27 cellular contexts compared by ENCODE assay signal in the genomic region with DNA sequence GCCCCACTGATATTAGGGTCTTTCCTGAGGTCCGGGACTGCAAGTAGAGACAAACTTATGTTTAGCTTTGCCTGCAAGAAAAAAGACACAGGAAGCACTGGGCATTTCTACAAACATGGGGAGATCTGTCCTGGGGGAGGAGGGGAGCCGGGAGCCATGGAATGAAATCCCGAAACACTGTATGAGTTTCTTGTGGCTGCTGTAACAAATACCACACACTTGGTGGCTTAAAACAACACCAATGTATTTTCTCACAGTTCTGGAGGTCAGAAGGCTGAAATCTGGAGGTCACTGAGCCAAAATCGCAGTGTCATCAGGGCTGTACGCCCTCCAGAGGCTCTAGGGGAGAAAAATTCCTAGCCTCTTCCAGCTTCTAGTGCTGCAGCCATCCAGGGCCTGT.
DNase-seq lines count a peak whose midpoint lies in the region; ATAC-seq, FAIRE-seq and TF ChIP-seq lines count a peak whose summit lies in the region.
"Had no signal": no experiment of that assay in that cellular context is flagged by ENCODE, and none has a peak within 500 bp of the region (broad histone marks: within the 10 kb centered on the region; RNA-seq: fewer than 3 reads in every experiment).

No MANE protein-coding gene starts in this region.

- TF ChIP-seq EP300 in K562 (IDR thresholded peaks at IDR 0.05; ENCODE audit: low read length), result no peak

- DNase-seq in K562 (ENCODE audit: extremely low read depth in 1 of 4, low spot score in 3 of 4) (no peak), brain microvascular endothelial cell (no peak), mesenteric fat pad (ENCODE audit: low spot score) (peak; percentile 78), mucosa of descending colon (no peak), NCI-H446 (lab: John Stamatoyannopoulos, UW) (no peak), hippocampal formation (lab: John Stamatoyannopoulos, UW) (no peak)
- DNase-seq: 8988T; ACHN; BE2C; C1 segment of cervical spinal cord; CD4-positive, alpha-beta memory T cell; CD4-positive, CD25-positive, alpha-beta regulatory T cell; CD8-positive, alpha-beta memory T cell; COR-L47; DMS 273 treated with DMSO at 0.1 percent for 48 hours; DMS153; DMS53; DMS79; DND-41; EL; GDM1 had no signal

- no peak for TF ChIP-seq POLR2A in K562 (conservative IDR thresholded peaks at IDR 0.05)

- TF ChIP-seq CTCF in K562 (IDR thresholded peaks at IDR 0.05 in 2 of 3, conservative IDR thresholded peaks at IDR 0.05 in 1 of 3; ENCODE audit: insufficient read depth in 2 of 3, low read depth in 1 of 3, low read length in 3 of 3) (no peak), brain microvascular endothelial cell (IDR thresholded peaks at IDR 0.05; ENCODE audit: low read depth, low read length, missing control alignments) (peak; percentile 3), mucosa of descending colon (IDR thresholded peaks at IDR 0.05) (no peak)

- ATAC-seq in K562 (no peak), mucosa of descending colon (no peak)
- ATAC-seq: GM12878 had no signal

- H3K9me3 ChIP-seq in K562 (replicated peaks; ENCODE audit: control insufficient read depth, insufficient read depth, low read depth, low read length) (no peaks in the 10 kb centered on the region), mucosa of descending colon (no peaks in the 10 kb centered on the region)
- H3K9me3 ChIP-seq: BE2C had no signal

- in situ Hi-C loops in K562 (cut with MboI), result no loop called here
- in situ Hi-C loops in brain microvascular endothelial cell (cut with HindIII; ENCODE audit: low pct_ligation_motif_present, low sequenced_read_pairs), result no loop called here

- no peaks in the 10 kb centered on the region for H3K36me3 ChIP-seq in K562 (ENCODE audit: control insufficient read depth, insufficient read depth, low read length)
- H3K36me3 ChIP-seq in brain microvascular endothelial cell (replicated peaks), result no peaks in the 10 kb centered on the region
- H3K36me3 ChIP-seq in mucosa of descending colon (ENCODE audit: low read depth), result no peaks in the 10 kb centered on the region
- H3K36me3 ChIP-seq: BE2C, BLaER1 had no signal

- WGBS in K562 (ENCODE audit: insufficient coverage, low coverage, missing lambda C conversion rate), result 5% methylated on average over 5 of the region's 5 CpGs

- intact Hi-C loops in K562 (cut with micrococcal nuclease), result no loop called here
- intact Hi-C loops in mucosa of descending colon (cut with DNase I, micrococcal nuclease), result no loop called here

- FAIRE-seq in K562 (lab: Jason Lieb, UNC), result no peak
- FAIRE-seq: A204.1, GM12878, GM12892, GM18507, GM19239 had no signal

- no peaks in the 10 kb centered on the region for H3K79me2 ChIP-seq in K562 (ENCODE audit: control insufficient read depth, insufficient read depth, low read length)

- TF ChIP-seq RAD21 in K562 (CRISPR knock-in tag; conservative IDR thresholded peaks at IDR 0.05 in 1 of 2, IDR thresholded peaks at IDR 0.05 in 1 of 2), result no peak

- POLR2A ChIA-PET in K562 (lab: Yijun Ruan, JAX), result no interaction called here

- no peak overlapping the region for H3K9ac ChIP-seq in K562 (ENCODE audit: insufficient read depth in 1 of 2, low read depth in 2 of 2, low read length in 2 of 2)
- H3K9ac ChIP-seq: BLaER1 had no signal

- CTCF ChIA-PET in K562 (lab: Yijun Ruan, JAX; ENCODE audit: low intra/inter-chr PET ratio), result no interaction called here

- H2AFZ ChIP-seq in K562 (ENCODE audit: low read depth, low read length), result no peak overlapping the region

- H3K27ac ChIP-seq in K562 (ENCODE audit: extremely low read depth, low read depth, low read length) (no peak overlapping the region), brain microvascular endothelial cell (no peak overlapping the region)
- H3K27ac ChIP-seq: BLaER1 had no signal

- H3K4me3 ChIP-seq in K562 (no peak overlapping the region), brain microvascular endothelial cell (ENCODE audit: low read depth, low read length) (no peak overlapping the region), mucosa of descending colon (no peak overlapping the region)
- H3K4me3 ChIP-seq: BLaER1, GM12878 had no signal

- no peaks in the 10 kb centered on the region for H3K9me1 ChIP-seq in K562 (ENCODE audit: control insufficient read depth, insufficient read depth, low read length)

- H3K4me2 ChIP-seq in K562 (ENCODE audit: insufficient read depth, low read length), result no peak overlapping the region
- H3K4me2 ChIP-seq: BLaER1 had no signal

- no peaks in the 10 kb centered on the region for H3K4me1 ChIP-seq in K562 (replicated peaks in 1 of 2; ENCODE audit: control insufficient read depth in 2 of 2, insufficient read depth in 2 of 2, low read length in 2 of 2)
- H3K4me1 ChIP-seq in mucosa of descending colon (ENCODE audit: low read depth), result no peaks in the 10 kb centered on the region
- H3K4me1 ChIP-seq: BE2C, BLaER1 had no signal

- no TSS peak for BruUV-seq in K562 (replicated peaks; lab: Mats Ljungman, UMichigan)

- no peaks in the 10 kb centered on the region for H4K20me1 ChIP-seq in K562 (replicated peaks; ENCODE audit: control insufficient read depth, insufficient read depth, low read length)
- H4K20me1 ChIP-seq: BLaER1 had no signal

- H3K27me3 ChIP-seq in K562 (ENCODE audit: control insufficient read depth in 2 of 2, insufficient read depth in 2 of 2, low read length in 2 of 2) (no peaks in the 10 kb centered on the region), brain microvascular endothelial cell (replicated peaks) (no peaks in the 10 kb centered on the region)
- H3K27me3 ChIP-seq: BE2C, BLaER1 had no signal

TF ChIP-seq in K562, 482 proteins besides CTCF, POLR2A, EP300 and RAD21:
- TF ChIP-seq, protein P1, sequence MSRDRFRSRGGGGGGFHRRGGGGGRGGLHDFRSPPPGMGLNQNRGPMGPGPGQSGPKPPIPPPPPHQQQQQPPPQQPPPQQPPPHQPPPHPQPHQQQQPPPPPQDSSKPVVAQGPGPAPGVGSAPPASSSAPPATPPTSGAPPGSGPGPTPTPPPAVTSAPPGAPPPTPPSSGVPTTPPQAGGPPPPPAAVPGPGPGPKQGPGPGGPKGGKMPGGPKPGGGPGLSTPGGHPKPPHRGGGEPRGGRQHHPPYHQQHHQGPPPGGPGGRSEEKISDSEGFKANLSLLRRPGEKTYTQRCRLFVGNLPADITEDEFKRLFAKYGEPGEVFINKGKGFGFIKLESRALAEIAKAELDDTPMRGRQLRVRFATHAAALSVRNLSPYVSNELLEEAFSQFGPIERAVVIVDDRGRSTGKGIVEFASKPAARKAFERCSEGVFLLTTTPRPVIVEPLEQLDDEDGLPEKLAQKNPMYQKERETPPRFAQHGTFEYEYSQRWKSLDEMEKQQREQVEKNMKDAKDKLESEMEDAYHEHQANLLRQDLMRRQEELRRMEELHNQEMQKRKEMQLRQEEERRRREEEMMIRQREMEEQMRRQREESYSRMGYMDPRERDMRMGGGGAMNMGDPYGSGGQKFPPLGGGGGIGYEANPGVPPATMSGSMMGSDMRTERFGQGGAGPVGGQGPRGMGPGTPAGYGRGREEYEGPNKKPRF (IDR thresholded peaks at IDR 0.05; ENCODE audit: low read depth, low read length), result no peak
- TF ChIP-seq ESRRB (CRISPR knock-in tag; IDR thresholded peaks at IDR 0.05; ENCODE audit: borderline replicate concordance) (no peak), PHTF2 (CRISPR knock-in tag; IDR thresholded peaks at IDR 0.05) (no peak), ZNF12 (CRISPR knock-in tag; IDR thresholded peaks at IDR 0.05) (peak; percentile 84), NFE2 (IDR thresholded peaks at IDR 0.05; ENCODE audit: low read depth) (peak; percentile 25; the same call in 1 of the 2 replicates), BDP1 (IDR thresholded peaks at IDR 0.05; ENCODE audit: insufficient read depth, insufficient read length) (no peak)
